In genomic region chr20:47380481-47380880, GRCh38 we compare ENCODE assay signal across 19 cellular contexts. TPM values are rescaled to one million over a fixed set of nuclear protein-coding genes. Genes with fewer than 3 reads are reported as not detected.
DNase-seq lines count a peak whose midpoint lies in the region; ATAC-seq, FAIRE-seq and TF ChIP-seq lines count a peak whose summit lies in the region.
"Had no signal": no experiment of that assay in that cellular context is flagged by ENCODE, and none has a peak within 500 bp of the region (broad histone marks: within the 10 kb centered on the region; RNA-seq: fewer than 3 reads in every experiment).

No MANE protein-coding gene starts in this region.

- H3K36me3 ChIP-seq in left ventricle myocardium inferior (no peaks in the 10 kb centered on the region), heart right ventricle (no peaks in the 10 kb centered on the region), esophagus muscularis mucosa (no peaks in the 10 kb centered on the region), uterus (no peaks in the 10 kb centered on the region)
- H3K36me3 ChIP-seq: cardiac muscle cell, right atrium auricular region had no signal

- H3K27me3 ChIP-seq in left ventricle myocardium inferior (ENCODE audit: low read depth): no peaks in the 10 kb centered on the region
- H3K27me3 ChIP-seq in heart right ventricle: no peaks in the 10 kb centered on the region
- no peaks in the 10 kb centered on the region for H3K27me3 ChIP-seq in esophagus muscularis mucosa
- H3K27me3 ChIP-seq in uterus: no peaks in the 10 kb centered on the region
- H3K27me3 ChIP-seq: cardiac muscle cell, right atrium auricular region had no signal

- FAIRE-seq in GM19239 (lab: Jason Lieb, UNC): no peak

- DNase-seq in left ventricle myocardium inferior (no peak), heart right ventricle (no peak), T-helper 17 cell (no peak), esophagus muscularis mucosa (ENCODE audit: extremely low spot score) (no peak), uterus (no peak), NCI-H2171 treated with DMSO at 0.1 percent for 48 hours (lab: John Stamatoyannopoulos, UW) (no peak), GM19239 (ENCODE audit: insufficient read length, low spot score) (no peak)
- DNase-seq: Caco-2; effector CD8-positive, alpha-beta T cell; H7; MM.1S; NCI-H2081; NCI-H748 treated with DMSO at 0.1 percent for 48 hours; PC-9; stimulated activated CD4-positive, alpha-beta T cell treated with anti-CD3 and anti-CD28 coated beads, Interleukin-1b, Interleukin-23, amount 100 ng/mL, for 48 hours had no signal

- ATAC-seq in heart right ventricle (no peak), T-helper 17 cell (peak; percentile 49), HG03039 (IDR thresholded peaks at IDR 0.05; ENCODE audit: unreplicated experiment) (no peak)

- no peak overlapping the region for H3K27ac Mint-ChIP-seq in T-helper 17 cell
- H3K27ac Mint-ChIP-seq: activated naive CD4-positive, alpha-beta T cell treated with anti-CD3 and anti-CD28 coated beads, Interleukin-2, amount 50 U/mL, for 24 hours had no signal

- intact Hi-C loops in left ventricle myocardium inferior (cut with micrococcal nuclease): loop anchor here (5.0 to 10.0 kb wide), 2 partner anchors 176 to 242 kb away; no protein-coding TSS in a partner anchor
- intact Hi-C loops in heart right ventricle (cut with DNase I): loop anchor here (5.0 to 10.0 kb wide), 8 partner anchors 78 to 626 kb away; no protein-coding TSS in a partner anchor
- intact Hi-C loops in esophagus muscularis mucosa (cut with DNase I): no loop called here
- intact Hi-C loops in uterus (cut with DNase I; ENCODE audit: low total_unique reads): loop anchor here (5.0 kb wide), 1 partner anchor 108 kb away; no protein-coding TSS in a partner anchor

- H3K4me1 ChIP-seq in left ventricle myocardium inferior (peaks cover 23% of the 10 kb centered on the region), heart right ventricle (peaks cover 0 to 22% (median 13%) of the 10 kb centered on the region in 9 donors), esophagus muscularis mucosa (peaks cover 16 to 35% (median 32%) of the 10 kb centered on the region in 4 donors), uterus (no peaks in the 10 kb centered on the region)

- 80 to 82% methylated on average over 4 of the region's 4 CpGs for WGBS in heart right ventricle, 2 donors
- WGBS in esophagus muscularis mucosa: 77% methylated on average over 4 of the region's 4 CpGs

- H3K27ac ChIP-seq in left ventricle myocardium inferior (replicated peaks) (peak overlapping the region; percentile 28), heart right ventricle (no peak overlapping the region), esophagus muscularis mucosa (replicated peaks in 1 of 4) (peak overlapping the region in 3 of 4 donors; percentile 50 to 60 (median 58)), uterus (peak overlapping the region; percentile 52)
- H3K27ac ChIP-seq: cardiac muscle cell, PC-9 had no signal

- TF ChIP-seq CTCF in left ventricle myocardium inferior (IDR thresholded peaks at IDR 0.05; ENCODE audit: borderline replicate concordance) (no peak), heart right ventricle (IDR thresholded peaks at IDR 0.05) (no peak), esophagus muscularis mucosa (IDR thresholded peaks at IDR 0.05) (no peak), uterus (IDR thresholded peaks at IDR 0.05) (no peak)

- no peak for TF ChIP-seq EP300 in esophagus muscularis mucosa (IDR thresholded peaks at IDR 0.05)

- peaks cover 15% of the 10 kb centered on the region for H3K4me1 Mint-ChIP-seq in T-helper 17 cell

- no peaks in the 10 kb centered on the region for H3K9me3 ChIP-seq in left ventricle myocardium inferior (replicated peaks)
- no peaks in the 10 kb centered on the region for H3K9me3 ChIP-seq in heart right ventricle
- no peaks in the 10 kb centered on the region for H3K9me3 ChIP-seq in T-helper 17 cell (ENCODE audit: control insufficient read depth, low read length, poor library complexity, severe bottlenecking)
- H3K9me3 ChIP-seq in esophagus muscularis mucosa: no peaks in the 10 kb centered on the region
- no peaks in the 10 kb centered on the region for H3K9me3 ChIP-seq in uterus
- H3K9me3 ChIP-seq: Caco-2, right atrium auricular region had no signal

- TF ChIP-seq POLR2A in esophagus muscularis mucosa (IDR thresholded peaks at IDR 0.05; ENCODE audit: low read depth) (no peak), uterus (IDR thresholded peaks at IDR 0.05) (no peak)

- no peaks in the 10 kb centered on the region for H3K36me3 Mint-ChIP-seq in T-helper 17 cell (ENCODE audit: low read depth)
- H3K36me3 Mint-ChIP-seq: activated naive CD4-positive, alpha-beta T cell treated with anti-CD3 and anti-CD28 coated beads, Interleukin-2, amount 50 U/mL, for 24 hours had no signal

- no peak overlapping the region for H3K4me3 ChIP-seq in left ventricle myocardium inferior
- H3K4me3 ChIP-seq in heart right ventricle: no peak overlapping the region
- no peak overlapping the region for H3K4me3 ChIP-seq in esophagus muscularis mucosa
- no peak overlapping the region for H3K4me3 ChIP-seq in uterus
- H3K4me3 ChIP-seq: cardiac muscle cell, PC-9, right atrium auricular region had no signal

- no peaks in the 10 kb centered on the region for H3K27me3 Mint-ChIP-seq in T-helper 17 cell
- H3K27me3 Mint-ChIP-seq: activated naive CD4-positive, alpha-beta T cell treated with anti-CD3 and anti-CD28 coated beads, Interleukin-2, amount 50 U/mL, for 24 hours had no signal

- H3K4me3 Mint-ChIP-seq in T-helper 17 cell: no peak overlapping the region
- H3K4me3 Mint-ChIP-seq: activated naive CD4-positive, alpha-beta T cell treated with anti-CD3 and anti-CD28 coated beads, Interleukin-2, amount 50 U/mL, for 24 hours had no signal

RNA-seq across cellular contexts. Expression of gene ZMYND8, which starts 24.0 kb away (rescaled TPM):
- total RNA-seq in left ventricle myocardium inferior (37.9 TPM), heart right ventricle (10 to 100 TPM; 22.0 to 39.0 (median 29.0) TPM), T-helper 17 cell (10 to 100 TPM; 42.7 to 50.3 TPM), esophagus muscularis mucosa (10 to 100 TPM; 44.6 to 78.6 (median 65.8) TPM), uterus (10 to 100 TPM; 10.2 to 26.7 (median 16.0) TPM)
- polyA plus RNA-seq in heart right ventricle: 10 to 100 TPM in 1 of 2 donors, 1 to 10 TPM in 1; 6.4 to 22.5 TPM

Comparison
In these comparisons a context has a peak if more than half of its experiments do, and no peak if none do; other contexts are left out.
1. H3K27ac ChIP-seq: peak in left ventricle myocardium inferior (single experiment), esophagus muscularis mucosa (3 of 4) and uterus (2 of 2); none in heart right ventricle (0 of 10).